8 cellular contexts compared by ENCODE assay signal in genomic region chr14:50230601-50231474, GRCh38. TPM values are rescaled to one million over a fixed set of nuclear protein-coding genes. Genes with fewer than 3 reads are reported as not detected.
A peak's percentile ranks its signal among the peaks of the same experiment; 100 is the strongest.
DNase-seq lines count a peak whose midpoint lies in the region; ATAC-seq and TF ChIP-seq lines count a peak whose summit lies in the region.

No MANE protein-coding gene starts in this region.

- H3K36me3 ChIP-seq in colonic mucosa, result no peaks in the 10 kb centered on the region

- peak; percentile 30 for ATAC-seq in HG02623 (IDR thresholded peaks at IDR 0.05; ENCODE audit: unreplicated experiment)
- ATAC-seq in activated CD4-positive, CD25-positive, alpha-beta regulatory T cell treated with anti-CD3 and anti-CD28 coated beads, Interleukin-2, amount 50 U/mL, for 24 hours, result peak; percentile 32

- peaks cover under 1% of the 10 kb centered on the region for H3K4me1 ChIP-seq in colonic mucosa

- H3K27ac ChIP-seq in colonic mucosa, result peak overlapping the region; percentile 90

- no peak for TF ChIP-seq CTCF in NB4 (IDR thresholded peaks at IDR 0.05; ENCODE audit: low read depth, low read length)
- TF ChIP-seq CTCF in colonic mucosa (IDR thresholded peaks at IDR 0.05), result no peak

- DNase-seq in NCI-H2081 (lab: John Stamatoyannopoulos, UW) (peak; percentile 13 to 54), NCI-H2081 treated with DMSO at 0.1 percent for 48 hours (lab: John Stamatoyannopoulos, UW) (no peak), NB4 (ENCODE audit: low read depth) (peak; percentile 80), colonic mucosa (peak; percentile 65), left kidney (ENCODE audit: low read depth, low spot score) (peak; percentile 75)
- peak; percentile 35 to 38 for DNase-seq in stimulated activated CD4-positive, alpha-beta T cell treated with anti-CD3 and anti-CD28 coated beads, Interleukin-2, amount 100 ng/mL, for 24 hours

- TF ChIP-seq POLR2A in NB4 (IDR thresholded peaks at IDR 0.05; ENCODE audit: extremely low read depth, insufficient read length), result peak; percentile 29

- H3K4me3 ChIP-seq in NB4 (ENCODE audit: low read depth, low read length), result peak overlapping the region; percentile 94
- H3K4me3 ChIP-seq in colonic mucosa, result peak overlapping the region; percentile 49

- no peaks in the 10 kb centered on the region for H3K27me3 ChIP-seq in colonic mucosa

- intact Hi-C loops in colonic mucosa (cut with DNase I), result no loop called here

- no peaks in the 10 kb centered on the region for H3K9me3 ChIP-seq in colonic mucosa

- peak overlapping the region; percentile 89 to 95 for H3K9ac ChIP-seq in colonic mucosa (ENCODE audit: low read depth in 2 of 2, low read length in 2 of 2)

RNA-seq across cellular contexts. Expression of gene SOS2, which starts 0.5 kb away (rescaled TPM):
- total RNA-seq in colonic mucosa, result 10 to 100 TPM; 20.3 to 43.7 TPM
